17 cellular contexts compared by ENCODE assay signal in genomic region chr15:61411941-61412510, GRCh38.
DNase-seq lines count a peak whose midpoint lies in the region; ATAC-seq and TF ChIP-seq lines count a peak whose summit lies in the region.
"Had no signal": no experiment of that assay in that cellular context is flagged by ENCODE, and none has a peak within 500 bp of the region (broad histone marks: within the 10 kb centered on the region; RNA-seq: fewer than 3 reads in every experiment).

No MANE protein-coding gene starts in this region.

- H3K79me2 ChIP-seq in MM.1S (ENCODE audit: low read length) = no peaks in the 10 kb centered on the region

- TF ChIP-seq CTCF in MM.1S (IDR thresholded peaks at IDR 0.05; ENCODE audit: low read length) (no peak), nephron progenitor cell (IDR thresholded peaks at IDR 0.05) (no peak)

- H3K9me3 Mint-ChIP-seq in nephron progenitor cell = peaks cover 9% of the 10 kb centered on the region
- no peaks in the 10 kb centered on the region for H3K9me3 Mint-ChIP-seq in activated T-helper 2 cell treated with anti-CD3 and anti-CD28 coated beads, Interferon-gamma antibody, Interleukin-2, Interleukin-4, amounts not matched to agents 10 μg/mL and 5 μg/mL and 100 μg/mL, durations not matched to agents 14 hours and 24 hours and 36 hours
- H3K9me3 Mint-ChIP-seq: CD4-positive, alpha-beta T cell had no signal

- H3K9ac ChIP-seq in MM.1S (ENCODE audit: low read length) = no peak overlapping the region
- H3K9ac ChIP-seq: GM23248 had no signal

- no peak overlapping the region for H2AFZ ChIP-seq in MM.1S (ENCODE audit: low read length)
- H2AFZ ChIP-seq: GM23248 had no signal

- H3K9me2 ChIP-seq in MM.1S (replicated peaks; ENCODE audit: insufficient read depth, low read length) = no peaks in the 10 kb centered on the region

- H3K4me2 ChIP-seq in MM.1S (ENCODE audit: low read depth, low read length) = no peak overlapping the region

- no peaks in the 10 kb centered on the region for H3K9me3 ChIP-seq in MM.1S (replicated peaks; ENCODE audit: insufficient read depth, low read length)
- no peaks in the 10 kb centered on the region for H3K9me3 ChIP-seq in MG63
- H3K9me3 ChIP-seq: BE2C, SJSA1 had no signal

- H3K4me3 Mint-ChIP-seq in nephron progenitor cell = no peak overlapping the region
- H3K4me3 Mint-ChIP-seq in activated T-helper 2 cell treated with anti-CD3 and anti-CD28 coated beads, Interferon-gamma antibody, Interleukin-2, Interleukin-4, amounts not matched to agents 10 μg/mL and 5 μg/mL and 100 μg/mL, durations not matched to agents 14 hours and 24 hours and 36 hours (ENCODE audit: low read depth) = no peak overlapping the region
- H3K4me3 Mint-ChIP-seq: CD4-positive, alpha-beta T cell had no signal

- H3K4me3 ChIP-seq in MM.1S (ENCODE audit: low read length) (no peak overlapping the region), MG63 (no peak overlapping the region)
- H3K4me3 ChIP-seq: GM23248, SJSA1 had no signal

- no peak for ATAC-seq in esophagus mucosa
- ATAC-seq: HCT116, PC-3 had no signal

- H3K27me3 ChIP-seq in MM.1S (replicated peaks; ENCODE audit: insufficient read depth, low read length) (no peaks in the 10 kb centered on the region), MG63 (no peaks in the 10 kb centered on the region)
- H3K27me3 ChIP-seq: BE2C, SJSA1 had no signal

- H3K27ac Mint-ChIP-seq in nephron progenitor cell = peak overlapping the region; percentile 24
- H3K27ac Mint-ChIP-seq in activated T-helper 2 cell treated with anti-CD3 and anti-CD28 coated beads, Interferon-gamma antibody, Interleukin-2, Interleukin-4, amounts not matched to agents 10 μg/mL and 5 μg/mL and 100 μg/mL, durations not matched to agents 14 hours and 24 hours and 36 hours = no peak overlapping the region
- H3K27ac Mint-ChIP-seq: CD4-positive, alpha-beta T cell had no signal

- H3K36me3 ChIP-seq in MM.1S (replicated peaks; ENCODE audit: insufficient read depth, low read length) = no peaks in the 10 kb centered on the region
- no peaks in the 10 kb centered on the region for H3K36me3 ChIP-seq in MG63
- H3K36me3 ChIP-seq: BE2C, SJSA1 had no signal

- H3K4me1 ChIP-seq in MM.1S (ENCODE audit: low read length) = no peaks in the 10 kb centered on the region; the same call in 1 of the 2 replicates
- H3K4me1 ChIP-seq: BE2C, SJSA1 had no signal

- H3K4me1 Mint-ChIP-seq in nephron progenitor cell = peaks cover 16% of the 10 kb centered on the region
- no peaks in the 10 kb centered on the region for H3K4me1 Mint-ChIP-seq in activated T-helper 2 cell treated with anti-CD3 and anti-CD28 coated beads, Interferon-gamma antibody, Interleukin-2, Interleukin-4, amounts not matched to agents 10 μg/mL and 5 μg/mL and 100 μg/mL, durations not matched to agents 14 hours and 24 hours and 36 hours (ENCODE audit: low read depth)

- H3F3A ChIP-seq in MM.1S (ENCODE audit: insufficient read depth, low read length) = no peaks in the 10 kb centered on the region

- no peaks in the 10 kb centered on the region for H3K36me3 Mint-ChIP-seq in nephron progenitor cell (ENCODE audit: low read depth)
- H3K36me3 Mint-ChIP-seq in activated T-helper 2 cell treated with anti-CD3 and anti-CD28 coated beads, Interferon-gamma antibody, Interleukin-2, Interleukin-4, amounts not matched to agents 10 μg/mL and 5 μg/mL and 100 μg/mL, durations not matched to agents 14 hours and 24 hours and 36 hours (ENCODE audit: low read depth) = no peaks in the 10 kb centered on the region

- peaks cover 10% of the 10 kb centered on the region for H3K27me3 Mint-ChIP-seq in nephron progenitor cell (ENCODE audit: low read depth, poor library complexity)
- H3K27me3 Mint-ChIP-seq in activated T-helper 2 cell treated with anti-CD3 and anti-CD28 coated beads, Interferon-gamma antibody, Interleukin-2, Interleukin-4, amounts not matched to agents 10 μg/mL and 5 μg/mL and 100 μg/mL, durations not matched to agents 14 hours and 24 hours and 36 hours (ENCODE audit: low read depth) = peaks cover 8% of the 10 kb centered on the region

- H3K27ac ChIP-seq in MM.1S (ENCODE audit: low read length) = no peak overlapping the region
- H3K27ac ChIP-seq: 22Rv1, GM23248, SJSA1 had no signal

- H4K20me1 ChIP-seq in MM.1S (ENCODE audit: insufficient read depth, low read length) = no peaks in the 10 kb centered on the region

- intact Hi-C loops in activated T-helper 2 cell treated with anti-CD3 and anti-CD28 coated beads, Interferon-gamma antibody, Interleukin-2, Interleukin-4, amounts not matched to agents 10 μg/mL and 5 μg/mL and 100 μg/mL, durations not matched to agents 14 hours and 24 hours and 36 hours (cut with micrococcal nuclease) = no loop called here

- DNase-seq in DMS 273 (lab: John Stamatoyannopoulos, UW; ENCODE audit: unreplicated experiment) (peak; percentile 4), DMS 273 treated with DMSO at 0.1 percent for 48 hours (lab: John Stamatoyannopoulos, UW) (no peak), MM.1S (peak; percentile 47), inferior parietal cortex (ENCODE audit: extremely low spot score) (peak; percentile 25), nephron progenitor cell (no peak), MG63 (no peak)
- DNase-seq in activated T-helper 2 cell treated with anti-CD3 and anti-CD28 coated beads, Interferon-gamma antibody, Interleukin-2, Interleukin-4, amounts not matched to agents 10 μg/mL and 5 μg/mL and 100 μg/mL, durations not matched to agents 14 hours and 24 hours and 36 hours (ENCODE audit: low spot score) = no peak
- DNase-seq: BE2C; CD4-positive, alpha-beta T cell; GM23248; NCI-H1436 treated with DMSO at 0.1 percent for 48 hours; NCI-H446; PC-3 had no signal

Comparison
In these comparisons a context has a peak if more than half of its experiments do, and no peak if none do; other contexts are left out.
1. DNase-seq: peak in DMS 273 (single experiment), MM.1S (single experiment) and inferior parietal cortex (single experiment); none in DMS 273 treated with DMSO at 0.1 percent for 48 hours (single experiment), nephron progenitor cell (single experiment), MG63 (single experiment) and activated T-helper 2 cell treated with anti-CD3 and anti-CD28 coated beads, Interferon-gamma antibody, Interleukin-2, Interleukin-4, amounts not matched to agents 10 μg/mL and 5 μg/mL and 100 μg/mL, durations not matched to agents 14 hours and 24 hours and 36 hours (single experiment).